In the genomic region with DNA sequence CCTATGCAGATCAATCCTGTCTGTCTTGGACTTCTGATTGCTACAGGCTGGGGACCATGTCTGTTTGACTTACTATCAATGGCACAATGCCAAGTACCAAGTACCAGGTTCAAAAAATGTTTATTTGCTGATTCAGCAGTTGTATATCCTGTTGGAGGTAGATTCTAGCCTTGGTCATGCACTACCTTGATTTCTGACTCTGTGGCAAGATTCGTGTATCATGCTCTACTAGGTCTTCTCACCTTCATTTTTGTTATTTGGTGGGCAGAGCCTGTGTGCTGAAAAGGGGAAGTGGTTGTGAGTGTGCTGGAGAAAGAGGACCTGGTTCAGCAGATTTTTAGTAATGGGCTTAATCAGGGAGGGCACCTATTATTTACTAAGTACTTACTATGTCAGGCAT, we compare ENCODE assay signal across 14 cellular contexts.
A peak's percentile ranks its signal among the peaks of the same experiment; 100 is the strongest.
DNase-seq lines count a peak whose midpoint lies in the region; ATAC-seq and TF ChIP-seq lines count a peak whose summit lies in the region.
"Had no signal": no experiment of that assay in that cellular context is flagged by ENCODE, and none has a peak within 500 bp of the region (broad histone marks: within the 10 kb centered on the region; RNA-seq: fewer than 3 reads in every experiment).

No MANE protein-coding gene starts in this region.

- no peak for TF ChIP-seq CTCF in body of pancreas (IDR thresholded peaks at IDR 0.05)

- H3K27ac ChIP-seq in body of pancreas, result no peak overlapping the region
- H3K27ac ChIP-seq: 22Rv1, esophagus squamous epithelium, upper lobe of left lung had no signal

- intact Hi-C loops in body of pancreas (cut with DNase I), result no loop called here

- ATAC-seq in HG02588 (IDR thresholded peaks at IDR 0.05; ENCODE audit: unreplicated experiment), result peak; percentile 81
- no peak for ATAC-seq in body of pancreas

- H3K36me3 ChIP-seq in body of pancreas (replicated peaks in 1 of 2; ENCODE audit: insufficient read depth in 1 of 2, low read depth in 2 of 2), result no peaks in the 10 kb centered on the region
- H3K36me3 ChIP-seq: esophagus squamous epithelium, upper lobe of left lung had no signal

- no peak for TF ChIP-seq POLR2A in body of pancreas (IDR thresholded peaks at IDR 0.05)

- H3K4me3 ChIP-seq in body of pancreas, result no peak overlapping the region
- H3K4me3 ChIP-seq: esophagus squamous epithelium, upper lobe of left lung had no signal

- peak; percentile 21 for DNase-seq in DMS153 treated with DMSO at 0.1 percent for 48 hours (lab: John Stamatoyannopoulos, UW; ENCODE audit: unreplicated experiment)
- DNase-seq in DMS153 (lab: John Stamatoyannopoulos, UW), result no peak
- DNase-seq in Kasumi-1 (lab: John Stamatoyannopoulos, UW), result peak; percentile 85 to 92
- DNase-seq in medulla oblongata (ENCODE audit: extremely low spot score), result peak; percentile 31
- no peak for DNase-seq in NCI-H774 (lab: John Stamatoyannopoulos, UW)
- no peak for DNase-seq in pons (ENCODE audit: low spot score)
- no peak for DNase-seq in body of pancreas
- DNase-seq: esophagus squamous epithelium; mesenchymal stem cell; stimulated activated CD4-positive, alpha-beta T cell treated with anti-CD3 and anti-CD28 coated beads, Interleukin-12 subunit alpha, Interleukin-12 subunit beta, amount 100 ng/mL, for 4 hours; T1000; upper lobe of left lung had no signal

- H3K4me1 ChIP-seq in body of pancreas, result no peaks in the 10 kb centered on the region

- H3K27me3 ChIP-seq in body of pancreas, result no peaks in the 10 kb centered on the region
- H3K27me3 ChIP-seq: esophagus squamous epithelium, upper lobe of left lung had no signal

- H3K9me3 ChIP-seq in body of pancreas, result no peaks in the 10 kb centered on the region

- 47 to 53% methylated on average over 1 of the region's 1 CpG for WGBS in body of pancreas, 2 donors

Comparison
In these comparisons a context has a peak if more than half of its experiments do, and no peak if none do; other contexts are left out.
1. DNase-seq: peak in DMS153 treated with DMSO at 0.1 percent for 48 hours (single experiment), Kasumi-1 (2 of 2) and medulla oblongata (single experiment); none in DMS153 (single experiment), NCI-H774 (single experiment), pons (single experiment) and body of pancreas (0 of 4).